12 cellular contexts compared by ENCODE assay signal in genomic region chr7:75957021-75957736, GRCh38. TPM values are rescaled to one million over a fixed set of nuclear protein-coding genes. Genes with fewer than 3 reads are reported as not detected.
DNase-seq lines count a peak whose midpoint lies in the region; ATAC-seq and TF ChIP-seq lines count a peak whose summit lies in the region.
"Had no signal": no experiment of that assay in that cellular context is flagged by ENCODE, and none has a peak within 500 bp of the region (broad histone marks: within the 10 kb centered on the region; RNA-seq: fewer than 3 reads in every experiment).

No MANE protein-coding gene starts in this region.

- peak; percentile 18 for TF ChIP-seq POLR2A in transverse colon (IDR thresholded peaks at IDR 0.05)

- WGBS in liver: 75% methylated on average over 16 of the region's 16 CpGs
- 43 to 66% methylated on average over 4 to 16 of the region's 16 CpGs for WGBS in transverse colon (ENCODE audit: low coverage in 1 of 2), 2 donors

- ATAC-seq in HG02884 (IDR thresholded peaks at IDR 0.05; ENCODE audit: unreplicated experiment): no peak
- no peak for ATAC-seq in stimulated activated naive B cell treated with anti-CD40 and anti-IgM and Interleukin-4, amounts not matched to agents 10 μg/mL and 1 μg/mL and 100 μg/mL, for 72 hours (replicated peaks)
- ATAC-seq: activated CD4-positive, alpha-beta T cell treated with anti-CD3 and anti-CD28 coated beads for 36 hours; activated T-cell treated with anti-CD3 and anti-CD28 coated beads, Interleukin-2, amount 50 U/mL, for 4 hours had no signal

- H3K27me3 ChIP-seq in liver (ENCODE audit: control insufficient read depth in 4 of 4, insufficient read depth in 4 of 4, low read length in 3 of 4): no peaks in the 10 kb centered on the region
- H3K27me3 ChIP-seq in transverse colon: no peaks in the 10 kb centered on the region
- H3K27me3 ChIP-seq: ascending aorta, sigmoid colon had no signal

- TF ChIP-seq RAD21 in Ishikawa (IDR thresholded peaks at IDR 0.05; ENCODE audit: low read depth) (no peak), liver (IDR thresholded peaks at IDR 0.05) (no peak)

- H3K27ac ChIP-seq in liver (ENCODE audit: low read depth in 1 of 2, low read length in 2 of 2): peak overlapping the region; percentile 32 to 59
- H3K27ac ChIP-seq in transverse colon: peak overlapping the region; percentile 72 to 82 (median 76)
- H3K27ac ChIP-seq: ascending aorta, sigmoid colon had no signal

- peak; percentile 80 for TF ChIP-seq EP300 in Ishikawa (IDR thresholded peaks at IDR 0.05; ENCODE audit: borderline replicate concordance)
- no peak for TF ChIP-seq EP300 in transverse colon (IDR thresholded peaks at IDR 0.05; ENCODE audit: low read depth)

- no peaks in the 10 kb centered on the region for H3K9me3 Mint-ChIP-seq in stimulated activated naive B cell treated with anti-CD40 and anti-IgM and Interleukin-4, amounts not matched to agents 10 μg/mL and 1 μg/mL and 100 μg/mL, for 72 hours
- H3K9me3 Mint-ChIP-seq: activated T-cell treated with anti-CD3 and anti-CD28 coated beads, Interleukin-2, amount 50 U/mL, for 4 hours had no signal

- no peak for TF ChIP-seq CTCF in epithelial cell of esophagus (IDR thresholded peaks at IDR 0.05; ENCODE audit: insufficient read depth, low read depth, low read length, missing control alignments)
- TF ChIP-seq CTCF in liver (IDR thresholded peaks at IDR 0.05; ENCODE audit: low read depth, low read length, missing input control): no peak
- no peak for TF ChIP-seq CTCF in transverse colon (IDR thresholded peaks at IDR 0.05)
- no peak for TF ChIP-seq CTCF in GM20000 (IDR thresholded peaks at IDR 0.05; ENCODE audit: extremely low read depth, missing control alignments)

- H3K9ac ChIP-seq in liver (ENCODE audit: low read depth in 1 of 2, low read length in 2 of 2): no peak overlapping the region

- peaks cover 11 to 43% (median 19%) of the 10 kb centered on the region in 4 donors for H3K4me1 ChIP-seq in liver (ENCODE audit: control insufficient read depth in 4 of 4, insufficient read depth in 4 of 4, low read length in 3 of 4)
- peaks cover 11 to 31% (median 23%) of the 10 kb centered on the region in 4 donors for H3K4me1 ChIP-seq in transverse colon

- H3K4me3 ChIP-seq in epithelial cell of esophagus (ENCODE audit: low read length) (no peak overlapping the region), liver (ENCODE audit: low read depth in 1 of 3, low read length in 3 of 3) (no peak overlapping the region), transverse colon (peak overlapping the region in 1 of 4 donors; percentile 13)
- H3K4me3 ChIP-seq: ascending aorta, sigmoid colon had no signal

- H3K27ac Mint-ChIP-seq in stimulated activated naive B cell treated with anti-CD40 and anti-IgM and Interleukin-4, amounts not matched to agents 10 μg/mL and 1 μg/mL and 100 μg/mL, for 72 hours: no peak overlapping the region
- H3K27ac Mint-ChIP-seq: activated CD4-positive, alpha-beta T cell treated with anti-CD3 and anti-CD28 coated beads for 36 hours had no signal

- H3K36me3 Mint-ChIP-seq in stimulated activated naive B cell treated with anti-CD40 and anti-IgM and Interleukin-4, amounts not matched to agents 10 μg/mL and 1 μg/mL and 100 μg/mL, for 72 hours: peaks cover 41 to 49% of the 10 kb centered on the region in 2 donors

- in situ Hi-C loops in transverse colon (cut with MboI; ENCODE audit: low pct_ligation_motif_present in 1 of 4, low pct_unique_long_range_greater_than_20kb in 1 of 4, low sequenced_read_pairs in 3 of 4): no loop called here

- H3K27me3 Mint-ChIP-seq in stimulated activated naive B cell treated with anti-CD40 and anti-IgM and Interleukin-4, amounts not matched to agents 10 μg/mL and 1 μg/mL and 100 μg/mL, for 72 hours: no peaks in the 10 kb centered on the region
- H3K27me3 Mint-ChIP-seq: activated CD4-positive, alpha-beta T cell treated with anti-CD3 and anti-CD28 coated beads for 36 hours had no signal

- peaks cover 20 to 69% (median 61%) of the 10 kb centered on the region in 4 donors for H3K36me3 ChIP-seq in liver (ENCODE audit: control insufficient read depth in 4 of 4, insufficient read depth in 3 of 4, low read depth in 1 of 4, low read length in 3 of 4)
- peaks cover 0 to 9% (median 4%) of the 10 kb centered on the region in 4 donors for H3K36me3 ChIP-seq in transverse colon

- no peak overlapping the region for H3K4me3 Mint-ChIP-seq in stimulated activated naive B cell treated with anti-CD40 and anti-IgM and Interleukin-4, amounts not matched to agents 10 μg/mL and 1 μg/mL and 100 μg/mL, for 72 hours
- H3K4me3 Mint-ChIP-seq: activated CD4-positive, alpha-beta T cell treated with anti-CD3 and anti-CD28 coated beads for 36 hours; activated T-cell treated with anti-CD3 and anti-CD28 coated beads, Interleukin-2, amount 50 U/mL, for 4 hours had no signal

- H3K4me1 Mint-ChIP-seq in stimulated activated naive B cell treated with anti-CD40 and anti-IgM and Interleukin-4, amounts not matched to agents 10 μg/mL and 1 μg/mL and 100 μg/mL, for 72 hours: peaks cover 0 to 4% of the 10 kb centered on the region in 2 donors
- H3K4me1 Mint-ChIP-seq: activated CD4-positive, alpha-beta T cell treated with anti-CD3 and anti-CD28 coated beads for 36 hours had no signal

- DNase-seq in epithelial cell of esophagus (ENCODE audit: low read depth) (peak; percentile 46), transverse colon (peak; percentile 83), activated gamma-delta T cell (lab: John Stamatoyannopoulos, UW) (no peak), GM20000 (ENCODE audit: low spot score) (no peak)
- no peak for DNase-seq in stimulated activated naive B cell treated with anti-CD40 and anti-IgM and Interleukin-4, amounts not matched to agents 10 μg/mL and 1 μg/mL and 100 μg/mL, for 72 hours
- DNase-seq: activated CD4-positive, alpha-beta T cell treated with anti-CD3 and anti-CD28 coated beads for 36 hours; activated T-cell treated with anti-CD3 and anti-CD28 coated beads, Interleukin-2, amount 50 U/mL, for 4 hours; sigmoid colon had no signal

- intact Hi-C loops in transverse colon (cut with DNase I; ENCODE audit: low total_unique reads): no loop called here

- H3K9me3 ChIP-seq in liver (ENCODE audit: control insufficient read depth in 4 of 4, low read length in 3 of 4) (no peaks in the 10 kb centered on the region), transverse colon (no peaks in the 10 kb centered on the region)
- H3K9me3 ChIP-seq: ascending aorta, sigmoid colon had no signal

TF ChIP-seq in Ishikawa, 13 proteins besides CTCF, POLR2A, EP300 and RAD21:
- TF ChIP-seq MAX (IDR thresholded peaks at IDR 0.05): peak; percentile 59
- peak; percentile 63 for TF ChIP-seq ZBTB7A (IDR thresholded peaks at IDR 0.05; ENCODE audit: low read depth)
- peak; percentile 33; the same call in 1 of the 2 replicates for TF ChIP-seq YY1 (IDR thresholded peaks at IDR 0.05; ENCODE audit: low read depth)
- TF ChIP-seq EGR1 (IDR thresholded peaks at IDR 0.05): no peak
- TF ChIP-seq FOXM1 (IDR thresholded peaks at IDR 0.05; ENCODE audit: borderline replicate concordance, low read depth): no peak
- peak; percentile 96 for TF ChIP-seq TEAD4 (IDR thresholded peaks at IDR 0.05)
- TF ChIP-seq TAF1 (IDR thresholded peaks at IDR 0.05; ENCODE audit: low read depth): no peak
- TF ChIP-seq, protein P1, sequence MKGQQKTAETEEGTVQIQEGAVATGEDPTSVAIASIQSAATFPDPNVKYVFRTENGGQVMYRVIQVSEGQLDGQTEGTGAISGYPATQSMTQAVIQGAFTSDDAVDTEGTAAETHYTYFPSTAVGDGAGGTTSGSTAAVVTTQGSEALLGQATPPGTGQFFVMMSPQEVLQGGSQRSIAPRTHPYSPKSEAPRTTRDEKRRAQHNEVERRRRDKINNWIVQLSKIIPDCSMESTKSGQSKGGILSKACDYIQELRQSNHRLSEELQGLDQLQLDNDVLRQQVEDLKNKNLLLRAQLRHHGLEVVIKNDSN (IDR thresholded peaks at IDR 0.05): no peak
- peak; percentile 55 for TF ChIP-seq NFIC (IDR thresholded peaks at IDR 0.05)
- TF ChIP-seq TCF12 (IDR thresholded peaks at IDR 0.05; ENCODE audit: low read depth): peak; percentile 79
- TF ChIP-seq CEBPB (IDR thresholded peaks at IDR 0.05): peak; percentile 70

TF ChIP-seq in liver, 16 proteins besides CTCF, POLR2A, EP300 and RAD21 (continues in another document):
- TF ChIP-seq FOXA1 (IDR thresholded peaks at IDR 0.05): no peak
- no peak for TF ChIP-seq REST (IDR thresholded peaks at IDR 0.05)
- TF ChIP-seq HNF4A (conservative IDR thresholded peaks at IDR 0.05): peak; percentile 3 to 20
- TF ChIP-seq, protein P2, sequence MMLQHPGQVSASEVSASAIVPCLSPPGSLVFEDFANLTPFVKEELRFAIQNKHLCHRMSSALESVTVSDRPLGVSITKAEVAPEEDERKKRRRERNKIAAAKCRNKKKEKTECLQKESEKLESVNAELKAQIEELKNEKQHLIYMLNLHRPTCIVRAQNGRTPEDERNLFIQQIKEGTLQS (IDR thresholded peaks at IDR 0.05): no peak
- no peak for TF ChIP-seq GABPA (IDR thresholded peaks at IDR 0.05 in 1 of 2, conservative IDR thresholded peaks at IDR 0.05 in 1 of 2)
- peak; percentile 28 for TF ChIP-seq HNF4G (IDR thresholded peaks at IDR 0.05)

RNA-seq across cellular contexts. Expression of gene TMEM120A, which starts 37.2 kb away (rescaled TPM):
- 10 to 100 TPM; 18.7 to 29.5 TPM for total RNA-seq in liver
- polyA plus RNA-seq in liver: 10 to 100 TPM; 34.8 to 73.9 TPM
- 100 to 1,000 TPM in 1 of 4 donors, 10 to 100 TPM in 3; 57.6 to 119 (median 92.0) TPM for total RNA-seq in transverse colon

RNA-seq across cellular contexts. Expression of gene POR, which starts 42.2 kb away (rescaled TPM):
- total RNA-seq in liver (100 to 1,000 TPM; 116 to 571 TPM), transverse colon (100 to 1,000 TPM in 3 of 4 donors, 10 to 100 TPM in 1; 95.9 to 200 (median 149) TPM)
- 100 to 1,000 TPM; 377 to 973 TPM for polyA plus RNA-seq in liver

Comparison
In these comparisons a context has a peak if more than half of its experiments do, and no peak if none do; other contexts are left out.
1. DNase-seq: peak in epithelial cell of esophagus (single experiment) and transverse colon (single experiment); none in activated gamma-delta T cell (single experiment), GM20000 (single experiment) and stimulated activated naive B cell treated with anti-CD40 and anti-IgM and Interleukin-4, amounts not matched to agents 10 μg/mL and 1 μg/mL and 100 μg/mL, for 72 hours (single experiment).